Comparison of ENCODE assay signal across 15 cellular contexts in genomic region chr1:84541679-84542078, GRCh38. TPM values are rescaled to one million over a fixed set of nuclear protein-coding genes. Genes with fewer than 3 reads are reported as not detected.
DNase-seq lines count a peak whose midpoint lies in the region; ATAC-seq, FAIRE-seq and TF ChIP-seq lines count a peak whose summit lies in the region.
"Had no signal": no experiment of that assay in that cellular context is flagged by ENCODE, and none has a peak within 500 bp of the region (broad histone marks: within the 10 kb centered on the region; RNA-seq: fewer than 3 reads in every experiment).

No MANE protein-coding gene starts in this region.

- H3K4me3 Mint-ChIP-seq in activated CD8-positive, alpha-beta T cell treated with anti-CD3 and anti-CD28 coated beads for 36 hours, result no peak overlapping the region
- no peak overlapping the region for H3K4me3 Mint-ChIP-seq in activated CD8-positive, alpha-beta T cell treated with anti-CD3 and anti-CD28 coated beads, Interleukin-2, amount 10 ng/mL, durations not matched to agents 7 days and 5 days
- no peak overlapping the region for H3K4me3 Mint-ChIP-seq in type B pancreatic cell
- H3K4me3 Mint-ChIP-seq in activated CD4-positive, alpha-beta T cell treated with anti-CD3 and anti-CD28 coated beads, Interleukin-2, amount 10 ng/mL, durations not matched to agents 7 days and 5 days, result no peak overlapping the region
- H3K4me3 Mint-ChIP-seq: stimulated activated naive CD8-positive, alpha-beta T cell treated with anti-CD3 and anti-CD28 coated beads, Interleukin-15, Interleukin-2, amounts not matched to agents 100 ng/mL and 50 ng/mL, for 24 hours had no signal

- no peaks in the 10 kb centered on the region for H3K27me3 Mint-ChIP-seq in activated CD8-positive, alpha-beta T cell treated with anti-CD3 and anti-CD28 coated beads for 36 hours
- H3K27me3 Mint-ChIP-seq in activated CD8-positive, alpha-beta T cell treated with anti-CD3 and anti-CD28 coated beads, Interleukin-2, amount 10 ng/mL, durations not matched to agents 7 days and 5 days (ENCODE audit: low read depth), result no peaks in the 10 kb centered on the region
- no peaks in the 10 kb centered on the region for H3K27me3 Mint-ChIP-seq in type B pancreatic cell
- no peaks in the 10 kb centered on the region for H3K27me3 Mint-ChIP-seq in activated CD4-positive, alpha-beta T cell treated with anti-CD3 and anti-CD28 coated beads, Interleukin-2, amount 10 ng/mL, durations not matched to agents 7 days and 5 days
- H3K27me3 Mint-ChIP-seq: stimulated activated naive CD8-positive, alpha-beta T cell treated with anti-CD3 and anti-CD28 coated beads, Interleukin-15, Interleukin-2, amounts not matched to agents 100 ng/mL and 50 ng/mL, for 24 hours had no signal

- peaks cover 17% of the 10 kb centered on the region for H3K4me1 Mint-ChIP-seq in activated CD8-positive, alpha-beta T cell treated with anti-CD3 and anti-CD28 coated beads for 36 hours (ENCODE audit: low read depth)
- peaks cover 23% of the 10 kb centered on the region for H3K4me1 Mint-ChIP-seq in activated CD8-positive, alpha-beta T cell treated with anti-CD3 and anti-CD28 coated beads, Interleukin-2, amount 10 ng/mL, durations not matched to agents 7 days and 5 days (ENCODE audit: low read depth)
- H3K4me1 Mint-ChIP-seq in type B pancreatic cell (ENCODE audit: unreplicated experiment), result no peaks in the 10 kb centered on the region
- H3K4me1 Mint-ChIP-seq in activated CD4-positive, alpha-beta T cell treated with anti-CD3 and anti-CD28 coated beads, Interleukin-2, amount 10 ng/mL, durations not matched to agents 7 days and 5 days, result peaks cover 27% of the 10 kb centered on the region

- H3K36me3 Mint-ChIP-seq in activated CD8-positive, alpha-beta T cell treated with anti-CD3 and anti-CD28 coated beads for 36 hours (ENCODE audit: low read depth), result peaks cover 3% of the 10 kb centered on the region
- peaks cover 7% of the 10 kb centered on the region for H3K36me3 Mint-ChIP-seq in activated CD8-positive, alpha-beta T cell treated with anti-CD3 and anti-CD28 coated beads, Interleukin-2, amount 10 ng/mL, durations not matched to agents 7 days and 5 days (ENCODE audit: low read depth)
- H3K36me3 Mint-ChIP-seq in type B pancreatic cell, result peaks cover 13% of the 10 kb centered on the region
- H3K36me3 Mint-ChIP-seq in activated CD4-positive, alpha-beta T cell treated with anti-CD3 and anti-CD28 coated beads, Interleukin-2, amount 10 ng/mL, durations not matched to agents 7 days and 5 days (ENCODE audit: low read depth), result peaks cover 9% of the 10 kb centered on the region

- no peak for ATAC-seq in activated CD8-positive, alpha-beta T cell treated with anti-CD3 and anti-CD28 coated beads for 36 hours
- no peak for ATAC-seq in activated CD8-positive, alpha-beta T cell treated with anti-CD3 and anti-CD28 coated beads, Interleukin-2, amount 10 ng/mL, durations not matched to agents 7 days and 5 days
- ATAC-seq in pancreas, result no peak

- no peaks in the 10 kb centered on the region for H3K9me3 Mint-ChIP-seq in activated CD8-positive, alpha-beta T cell treated with anti-CD3 and anti-CD28 coated beads for 36 hours
- no peaks in the 10 kb centered on the region for H3K9me3 Mint-ChIP-seq in activated CD8-positive, alpha-beta T cell treated with anti-CD3 and anti-CD28 coated beads, Interleukin-2, amount 10 ng/mL, durations not matched to agents 7 days and 5 days (ENCODE audit: insufficient read depth)
- no peaks in the 10 kb centered on the region for H3K9me3 Mint-ChIP-seq in type B pancreatic cell
- H3K9me3 Mint-ChIP-seq in activated CD4-positive, alpha-beta T cell treated with anti-CD3 and anti-CD28 coated beads, Interleukin-2, amount 10 ng/mL, durations not matched to agents 7 days and 5 days, result peaks cover 3% of the 10 kb centered on the region
- H3K9me3 Mint-ChIP-seq: stimulated activated naive CD8-positive, alpha-beta T cell treated with anti-CD3 and anti-CD28 coated beads, Interleukin-15, Interleukin-2, amounts not matched to agents 100 ng/mL and 50 ng/mL, for 24 hours had no signal

- WGBS in pancreas, 2 donors, result 72 to 81% methylated on average over 4 of the region's 4 CpGs

- TF ChIP-seq CTCF in activated CD8-positive, alpha-beta T cell treated with anti-CD3 and anti-CD28 coated beads for 36 hours (IDR thresholded peaks at IDR 0.05), result peak; percentile 18
- peak; percentile 30 for TF ChIP-seq CTCF in type B pancreatic cell (conservative IDR thresholded peaks at IDR 0.05)
- no peak for TF ChIP-seq CTCF in pancreas (IDR thresholded peaks at IDR 0.05)

- DNase-seq in activated CD8-positive, alpha-beta T cell treated with anti-CD3 and anti-CD28 coated beads for 36 hours, result no peak
- no peak for DNase-seq in activated CD8-positive, alpha-beta T cell treated with anti-CD3 and anti-CD28 coated beads, Interleukin-2, amount 10 ng/mL, durations not matched to agents 7 days and 5 days
- DNase-seq in LoVo (ENCODE audit: low spot score) (peak; percentile 4), dermis blood vessel endothelial cell (peak; percentile 6), type B pancreatic cell (ENCODE audit: extremely low spot score, unreplicated experiment) (no peak), NCI-H1092 treated with DMSO at 0.1 percent for 48 hours (lab: John Stamatoyannopoulos, UW) (no peak), pancreas (no peak)
- DNase-seq in activated CD4-positive, alpha-beta T cell treated with anti-CD3 and anti-CD28 coated beads, Interleukin-2, amount 10 ng/mL, durations not matched to agents 7 days and 5 days, result no peak
- DNase-seq: activated CD4-positive, CD25-positive, alpha-beta regulatory T cell treated with anti-CD3 and anti-CD28 coated beads, Interleukin-2, amount 50 U/mL, for 72 hours had no signal

- no peaks in the 10 kb centered on the region for H3K9me3 ChIP-seq in pancreas
- H3K9me3 ChIP-seq: BLaER1, SJSA1 had no signal

- H3K4me1 ChIP-seq in pancreas, result no peaks in the 10 kb centered on the region

- H3K27me3 ChIP-seq in pancreas, result no peaks in the 10 kb centered on the region
- H3K27me3 ChIP-seq: BLaER1, SJSA1 had no signal

- CTCF ChIA-PET in activated CD8-positive, alpha-beta T cell treated with anti-CD3 and anti-CD28 coated beads for 36 hours (lab: Charles Lee), result no interaction called here
- CTCF ChIA-PET in activated CD8-positive, alpha-beta T cell treated with anti-CD3 and anti-CD28 coated beads, Interleukin-2, amount 10 ng/mL, durations not matched to agents 7 days and 5 days (lab: Charles Lee), result interaction anchor here (0.7 to 2.0 kb wide), 3 partner anchors 31 to 212 kb away, joined by 3 to 4 read pairs (median 4); no protein-coding TSS in a partner anchor
- CTCF ChIA-PET in activated CD4-positive, alpha-beta T cell treated with anti-CD3 and anti-CD28 coated beads, Interleukin-2, amount 10 ng/mL, durations not matched to agents 7 days and 5 days (lab: Charles Lee), result no interaction called here

- no peaks in the 10 kb centered on the region for H3K36me3 ChIP-seq in pancreas
- H3K36me3 ChIP-seq: BLaER1, SJSA1 had no signal

- FAIRE-seq in pancreas (lab: Jason Lieb, UNC), result no peak
- FAIRE-seq: bronchial epithelial cell, GM12891 had no signal

- H3K4me3 ChIP-seq in pancreas, result no peak overlapping the region
- H3K4me3 ChIP-seq: BLaER1, SJSA1 had no signal

- POLR2A ChIA-PET in activated CD8-positive, alpha-beta T cell treated with anti-CD3 and anti-CD28 coated beads for 36 hours (lab: Charles Lee), result no interaction called here
- POLR2A ChIA-PET in activated CD8-positive, alpha-beta T cell treated with anti-CD3 and anti-CD28 coated beads, Interleukin-2, amount 10 ng/mL, durations not matched to agents 7 days and 5 days (lab: Charles Lee), result interaction anchor here (0.6 kb wide), 1 partner anchor 121 kb away, joined by 5 read pairs; no protein-coding TSS in a partner anchor
- POLR2A ChIA-PET in activated CD4-positive, alpha-beta T cell treated with anti-CD3 and anti-CD28 coated beads, Interleukin-2, amount 10 ng/mL, durations not matched to agents 7 days and 5 days (lab: Charles Lee), result no interaction called here

- H3K27ac ChIP-seq in pancreas, result no peak overlapping the region
- H3K27ac ChIP-seq: BLaER1, SJSA1 had no signal

- H3K27ac Mint-ChIP-seq in activated CD8-positive, alpha-beta T cell treated with anti-CD3 and anti-CD28 coated beads for 36 hours, result no peak overlapping the region
- no peak overlapping the region for H3K27ac Mint-ChIP-seq in activated CD8-positive, alpha-beta T cell treated with anti-CD3 and anti-CD28 coated beads, Interleukin-2, amount 10 ng/mL, durations not matched to agents 7 days and 5 days
- H3K27ac Mint-ChIP-seq in type B pancreatic cell, result no peak overlapping the region
- no peak overlapping the region for H3K27ac Mint-ChIP-seq in activated CD4-positive, alpha-beta T cell treated with anti-CD3 and anti-CD28 coated beads, Interleukin-2, amount 10 ng/mL, durations not matched to agents 7 days and 5 days

- intact Hi-C loops in activated CD8-positive, alpha-beta T cell treated with anti-CD3 and anti-CD28 coated beads for 36 hours (cut with micrococcal nuclease), result no loop called here
- intact Hi-C loops in pancreas (cut with DNase I), result no loop called here

RNA-seq across cellular contexts. Expression of gene CTBS, which starts 32.6 kb away (rescaled TPM):
- total RNA-seq in activated CD8-positive, alpha-beta T cell treated with anti-CD3 and anti-CD28 coated beads for 36 hours, result 10 to 100 TPM; 13.5 to 18.3 TPM
- total RNA-seq in activated CD8-positive, alpha-beta T cell treated with anti-CD3 and anti-CD28 coated beads, Interleukin-2, amount 10 ng/mL, durations not matched to agents 7 days and 5 days, result 10 to 100 TPM; 12.3 to 12.7 TPM
- total RNA-seq in dermis blood vessel endothelial cell (5.4 and 8.0 TPM in 2 replicates), type B pancreatic cell (ENCODE audit: low replicate concordance) (10.6 and 11.3 TPM in 2 replicates), pancreas (10 to 100 TPM in 5 of 6 donors, 1 to 10 TPM in 1; 8.0 to 15.1 (median 12.8) TPM)
- total RNA-seq in activated CD4-positive, alpha-beta T cell treated with anti-CD3 and anti-CD28 coated beads, Interleukin-2, amount 10 ng/mL, durations not matched to agents 7 days and 5 days, result 10 to 100 TPM; 13.2 to 14.8 TPM
- 10 to 100 TPM in 1 of 2 donors, 1 to 10 TPM in 1; 3.9 to 14.6 TPM for polyA plus RNA-seq in pancreas

RNA-seq across cellular contexts. Expression of gene GNG5, which starts 35.3 kb away (rescaled TPM):
- total RNA-seq in activated CD8-positive, alpha-beta T cell treated with anti-CD3 and anti-CD28 coated beads for 36 hours, result 100 to 1,000 TPM; 101 to 106 TPM
- total RNA-seq in activated CD8-positive, alpha-beta T cell treated with anti-CD3 and anti-CD28 coated beads, Interleukin-2, amount 10 ng/mL, durations not matched to agents 7 days and 5 days, result 100 to 1,000 TPM in 1 of 2 experiments, 10 to 100 TPM in 1; 99.0 to 106 TPM
- 9.5 and 17.5 TPM in 2 replicates for total RNA-seq in dermis blood vessel endothelial cell
- 114 and 125 TPM in 2 replicates for total RNA-seq in type B pancreatic cell (ENCODE audit: low replicate concordance)
- total RNA-seq in activated CD4-positive, alpha-beta T cell treated with anti-CD3 and anti-CD28 coated beads, Interleukin-2, amount 10 ng/mL, durations not matched to agents 7 days and 5 days, result 100 to 1,000 TPM in 1 of 2 experiments, 10 to 100 TPM in 1; 90.1 to 113 TPM
- 10 to 100 TPM; 19.8 to 47.2 (median 32.0) TPM for total RNA-seq in pancreas
- 10 to 100 TPM; 54.5 to 80.8 TPM for polyA plus RNA-seq in pancreas

RNA-seq across cellular contexts. Expression of gene SPATA1, which starts 35.5 kb away (rescaled TPM):
- total RNA-seq in activated CD8-positive, alpha-beta T cell treated with anti-CD3 and anti-CD28 coated beads for 36 hours, result 1 to 10 TPM; 2.5 to 3.0 TPM
- total RNA-seq in activated CD8-positive, alpha-beta T cell treated with anti-CD3 and anti-CD28 coated beads, Interleukin-2, amount 10 ng/mL, durations not matched to agents 7 days and 5 days, result 1 to 10 TPM; 3.3 to 3.4 TPM
- total RNA-seq in dermis blood vessel endothelial cell (0.65 and 2.0 TPM in 2 replicates), type B pancreatic cell (ENCODE audit: low replicate concordance) (0.67 and 1.8 TPM in 2 replicates), pancreas (1 to 10 TPM in 2 of 6 donors, under 1 TPM in 4; 0.16 to 1.4 (median 0.68) TPM)
- 1 to 10 TPM; 1.7 to 2.3 TPM for total RNA-seq in activated CD4-positive, alpha-beta T cell treated with anti-CD3 and anti-CD28 coated beads, Interleukin-2, amount 10 ng/mL, durations not matched to agents 7 days and 5 days
- polyA plus RNA-seq in pancreas, result 1 to 10 TPM; 1.1 to 1.2 TPM
- total RNA-seq: kidney epithelial cell had no signal

Comparison
In these comparisons a context has a peak if more than half of its experiments do, and no peak if none do; other contexts are left out.
1. DNase-seq: peak in LoVo (single experiment) and dermis blood vessel endothelial cell (single experiment); none in activated CD8-positive, alpha-beta T cell treated with anti-CD3 and anti-CD28 coated beads for 36 hours (single experiment), activated CD8-positive, alpha-beta T cell treated with anti-CD3 and anti-CD28 coated beads, Interleukin-2, amount 10 ng/mL, durations not matched to agents 7 days and 5 days (single experiment), type B pancreatic cell (single experiment), NCI-H1092 treated with DMSO at 0.1 percent for 48 hours (single experiment), activated CD4-positive, alpha-beta T cell treated with anti-CD3 and anti-CD28 coated beads, Interleukin-2, amount 10 ng/mL, durations not matched to agents 7 days and 5 days (single experiment) and pancreas (0 of 6).
2. CTCF ChIP-seq: peak in activated CD8-positive, alpha-beta T cell treated with anti-CD3 and anti-CD28 coated beads for 36 hours (single experiment) and type B pancreatic cell (single experiment); none in pancreas (0 of 4).